Comparison of ENCODE assay signal across 16 cellular contexts in genomic region chr1:19979494-19979977, GRCh38. TPM values are rescaled to one million over a fixed set of nuclear protein-coding genes. Genes with fewer than 3 reads are reported as not detected.
DNase-seq lines count a peak whose midpoint lies in the region; ATAC-seq and TF ChIP-seq lines count a peak whose summit lies in the region.
"Had no signal": no experiment of that assay in that cellular context is flagged by ENCODE, and none has a peak within 500 bp of the region (broad histone marks: within the 10 kb centered on the region; RNA-seq: fewer than 3 reads in every experiment).

Gene PLA2G2A (minus strand): TSS chr1:19979618. CDS start chr1:19978773, 845 bp downstream.

- peaks cover 0 to 2% of the 10 kb centered on the region in 2 donors for H3K9me3 ChIP-seq in esophagus (ENCODE audit: control insufficient read depth in 2 of 2, insufficient read depth in 1 of 2, low read depth in 1 of 2, low read length in 1 of 2)
- H3K9me3 ChIP-seq in psoas muscle, result no peaks in the 10 kb centered on the region
- H3K9me3 ChIP-seq in vagina, result no peaks in the 10 kb centered on the region
- H3K9me3 ChIP-seq in spleen, result no peaks in the 10 kb centered on the region

- TF ChIP-seq CTCF in psoas muscle (IDR thresholded peaks at IDR 0.05) (no peak), vagina (IDR thresholded peaks at IDR 0.05) (no peak), spleen (IDR thresholded peaks at IDR 0.05 in 8 of 11, conservative IDR thresholded peaks at IDR 0.05 in 3 of 11) (no peak)

- DNase-seq in left colon, result peak; percentile 41 to 79
- peak in 1 of 2 donors; percentile 80 for DNase-seq in psoas muscle
- no peak for DNase-seq in vagina (ENCODE audit: extremely low spot score in 2 of 2)
- DNase-seq in NCI-H524 treated with DMSO at 0.1 percent for 48 hours (lab: John Stamatoyannopoulos, UW), result no peak
- DNase-seq in spleen, result no peak
- DNase-seq: activated naive CD8-positive, alpha-beta T cell treated with anti-CD3 and anti-CD28 coated beads, Interleukin-2, amount 10 ng/mL, durations not matched to agents 7 days and 5 days; activated T-cell treated with anti-CD3 and anti-CD28 coated beads for 4 hours; CD4-positive, CD25-positive, alpha-beta regulatory T cell; cerebellar nuclear complex; EL; NCI-H1930; NCI-H774; stimulated activated CD4-positive, alpha-beta T cell treated with anti-CD3 and anti-CD28 coated beads, Interleukin-12 subunit alpha, Interleukin-12 subunit beta, amount 100 ng/mL, for 4 hours had no signal

- intact Hi-C loops in left colon (cut with DNase I, micrococcal nuclease) (loop anchor here in 1 of 2 donors (10.0 kb wide), 1 partner anchor 165 kb away; no protein-coding TSS in a partner anchor), psoas muscle (cut with DNase I) (loop anchor here in 1 of 2 donors (5.0 to 10.0 kb wide), 2 partner anchors 213 to 515 kb away; no protein-coding TSS in a partner anchor), vagina (cut with DNase I) (no loop called here), spleen (cut with DNase I; ENCODE audit: low total_unique reads) (loop anchor here (5.0 kb wide), 1 partner anchor 218 kb away; no protein-coding TSS in a partner anchor)

- ATAC-seq in left colon (peak; percentile 19), psoas muscle (peak in 2 of 4 donors; percentile 50 to 72), GM18907 (IDR thresholded peaks at IDR 0.05; ENCODE audit: unreplicated experiment) (no peak)

- H3K27me3 ChIP-seq in esophagus (ENCODE audit: control insufficient read depth in 1 of 2, insufficient read depth in 2 of 2, low read length in 2 of 2), result no peaks in the 10 kb centered on the region
- peaks cover 0 to 21% (median 0%) of the 10 kb centered on the region in 3 donors for H3K27me3 ChIP-seq in psoas muscle (ENCODE audit: insufficient read depth in 3 of 3, low read length in 2 of 3)
- no peaks in the 10 kb centered on the region for H3K27me3 ChIP-seq in vagina
- peaks cover 0 to 13% (median 0%) of the 10 kb centered on the region in 7 donors for H3K27me3 ChIP-seq in spleen (replicated peaks in 1 of 7)

- H3K4me1 ChIP-seq in esophagus (ENCODE audit: control insufficient read depth in 2 of 2, insufficient read depth in 2 of 2, low read length in 1 of 2), result no peaks in the 10 kb centered on the region
- no peaks in the 10 kb centered on the region for H3K4me1 ChIP-seq in psoas muscle
- no peaks in the 10 kb centered on the region for H3K4me1 ChIP-seq in vagina
- H3K4me1 ChIP-seq in spleen, result peaks cover 0 to 7% (median 0%) of the 10 kb centered on the region in 6 donors

- no peak within 1 kb of the TSS for H3K4me3 ChIP-seq in esophagus (ENCODE audit: low read depth in 1 of 2, low read length in 2 of 2)
- peak within 1 kb of the TSS; percentile 28 for H3K4me3 ChIP-seq in psoas muscle
- no peak within 1 kb of the TSS for H3K4me3 ChIP-seq in vagina
- no peak within 1 kb of the TSS for H3K4me3 ChIP-seq in spleen

- H3K27ac ChIP-seq in esophagus (ENCODE audit: low read depth in 2 of 2, low read length in 1 of 2) (no peak within 1 kb of the TSS), psoas muscle (no peak within 1 kb of the TSS), vagina (no peak within 1 kb of the TSS), spleen (no peak within 1 kb of the TSS)

- TF ChIP-seq POLR2A in vagina (IDR thresholded peaks at IDR 0.05) (no peak), spleen (IDR thresholded peaks at IDR 0.05) (no peak)

- H3K36me3 ChIP-seq in esophagus (ENCODE audit: control insufficient read depth in 2 of 2, insufficient read depth in 2 of 2, low read length in 1 of 2) (no peaks in the 10 kb centered on the region), psoas muscle (ENCODE audit: insufficient read depth in 1 of 2, low read depth in 1 of 2) (no peaks in the 10 kb centered on the region), vagina (no peaks in the 10 kb centered on the region), spleen (no peaks in the 10 kb centered on the region)

- 61 to 70% methylated on average over 8 of the region's 8 CpGs for WGBS in esophagus, 2 donors
- 63 to 74% (median 68%) methylated on average over 8 of the region's 8 CpGs for WGBS in psoas muscle, 3 donors
- WGBS in spleen, 5 donors, result 69 to 86% (median 75%) methylated on average over 8 of the region's 8 CpGs

RNA-seq across cellular contexts. Expression of gene PLA2G2A, which starts in this region (rescaled TPM):
- 10 to 100 TPM; 15.7 to 81.7 TPM for polyA plus RNA-seq in esophagus
- total RNA-seq in left colon, result 100 to 1,000 TPM in 1 of 2 donors, 10 to 100 TPM in 1; 83.9 to 795 TPM
- 10 to 100 TPM in 3 of 4 donors, 1 to 10 TPM in 1; 9.6 to 77.2 (median 22.7) TPM for total RNA-seq in psoas muscle
- polyA plus RNA-seq in psoas muscle, result 100 to 1,000 TPM; 139 to 152 (median 139) TPM
- 515 TPM for total RNA-seq in vagina
- 1 to 10 TPM in 2 of 7 donors, not detected in 5; 1.6 to 1.9 TPM for total RNA-seq in spleen
- 10 to 100 TPM in 1 of 3 donors, 1 to 10 TPM in 1, under 1 TPM in 1; 0.26 to 17.8 (median 4.3) TPM for polyA plus RNA-seq in spleen
- total RNA-seq: activated naive CD8-positive, alpha-beta T cell treated with anti-CD3 and anti-CD28 coated beads, Interleukin-2, amount 10 ng/mL, durations not matched to agents 7 days and 5 days; CD4-positive, CD25-positive, alpha-beta regulatory T cell; neural crest cell had no signal
- polyA plus RNA-seq: CD4-positive, CD25-positive, alpha-beta regulatory T cell had no signal

Comparison
In these comparisons a context has a peak if more than half of its experiments do, and no peak if none do; other contexts are left out.
1. DNase-seq: peak in left colon (2 of 2); none in vagina (0 of 2), NCI-H524 treated with DMSO at 0.1 percent for 48 hours (single experiment) and spleen (single experiment).